Comparison of ENCODE assay signal across 1 cellular context in the genomic region with DNA sequence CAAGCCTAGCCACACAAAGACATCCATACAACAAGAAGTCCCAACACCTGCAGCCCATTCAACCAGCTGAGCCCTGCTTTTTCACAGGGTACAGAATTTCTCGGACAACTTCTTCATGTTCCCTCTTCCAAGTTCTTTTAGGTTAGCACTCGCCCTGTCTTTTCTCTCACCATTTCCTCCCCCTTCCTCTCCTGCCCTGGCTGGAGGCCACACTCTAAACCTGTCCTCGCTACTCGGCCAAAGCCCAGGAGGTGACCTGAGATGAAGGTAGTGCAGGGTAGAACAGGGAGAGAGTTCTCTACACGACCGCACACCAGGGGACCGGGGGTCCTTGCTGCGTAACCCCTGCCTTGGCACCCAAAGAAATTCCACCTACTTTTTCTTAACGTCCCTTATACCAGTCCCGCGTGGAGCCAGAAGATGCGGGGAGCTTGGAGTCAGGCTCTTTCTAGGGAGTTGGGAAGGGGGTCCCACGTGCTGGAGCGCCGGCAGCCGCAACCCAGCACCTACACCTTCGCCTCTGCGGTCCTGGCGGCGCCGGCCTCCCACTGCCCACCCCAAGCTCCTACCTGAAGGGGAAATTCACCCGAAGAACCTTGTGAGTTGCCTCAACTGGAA.
TF ChIP-seq lines count a peak whose summit lies in the region.

No MANE protein-coding gene starts in this region.

TF ChIP-seq in WTC11, 78 proteins besides CTCF, POLR2A, EP300 and RAD21 (continued from another document):
- TF ChIP-seq, protein P1, sequence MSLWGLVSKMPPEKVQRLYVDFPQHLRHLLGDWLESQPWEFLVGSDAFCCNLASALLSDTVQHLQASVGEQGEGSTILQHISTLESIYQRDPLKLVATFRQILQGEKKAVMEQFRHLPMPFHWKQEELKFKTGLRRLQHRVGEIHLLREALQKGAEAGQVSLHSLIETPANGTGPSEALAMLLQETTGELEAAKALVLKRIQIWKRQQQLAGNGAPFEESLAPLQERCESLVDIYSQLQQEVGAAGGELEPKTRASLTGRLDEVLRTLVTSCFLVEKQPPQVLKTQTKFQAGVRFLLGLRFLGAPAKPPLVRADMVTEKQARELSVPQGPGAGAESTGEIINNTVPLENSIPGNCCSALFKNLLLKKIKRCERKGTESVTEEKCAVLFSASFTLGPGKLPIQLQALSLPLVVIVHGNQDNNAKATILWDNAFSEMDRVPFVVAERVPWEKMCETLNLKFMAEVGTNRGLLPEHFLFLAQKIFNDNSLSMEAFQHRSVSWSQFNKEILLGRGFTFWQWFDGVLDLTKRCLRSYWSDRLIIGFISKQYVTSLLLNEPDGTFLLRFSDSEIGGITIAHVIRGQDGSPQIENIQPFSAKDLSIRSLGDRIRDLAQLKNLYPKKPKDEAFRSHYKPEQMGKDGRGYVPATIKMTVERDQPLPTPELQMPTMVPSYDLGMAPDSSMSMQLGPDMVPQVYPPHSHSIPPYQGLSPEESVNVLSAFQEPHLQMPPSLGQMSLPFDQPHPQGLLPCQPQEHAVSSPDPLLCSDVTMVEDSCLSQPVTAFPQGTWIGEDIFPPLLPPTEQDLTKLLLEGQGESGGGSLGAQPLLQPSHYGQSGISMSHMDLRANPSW (CRISPR knock-in tag; conservative IDR thresholded peaks at IDR 0.05; ENCODE audit: low read depth), result no peak
- TF ChIP-seq NFATC4 (CRISPR knock-in tag; IDR thresholded peaks at IDR 0.05) (no peak), TEAD4 (CRISPR knock-in tag; IDR thresholded peaks at IDR 0.05) (no peak), NR3C1 (CRISPR knock-in tag; conservative IDR thresholded peaks at IDR 0.05; ENCODE audit: low read depth) (no peak), RELA (CRISPR knock-in tag; IDR thresholded peaks at IDR 0.05; ENCODE audit: borderline replicate concordance) (no peak), TCF7 (CRISPR knock-in tag; IDR thresholded peaks at IDR 0.05; ENCODE audit: low read depth) (no peak), GTF2I (CRISPR knock-in tag; conservative IDR thresholded peaks at IDR 0.05) (no peak), ZBTB21 (CRISPR knock-in tag; IDR thresholded peaks at IDR 0.05; ENCODE audit: borderline replicate concordance) (no peak), FOXJ3 (CRISPR knock-in tag; IDR thresholded peaks at IDR 0.05; ENCODE audit: borderline replicate concordance) (no peak), ZNF138 (CRISPR knock-in tag; conservative IDR thresholded peaks at IDR 0.05) (no peak), CREM (CRISPR knock-in tag; IDR thresholded peaks at IDR 0.05) (no peak), NR1H2 (CRISPR knock-in tag; IDR thresholded peaks at IDR 0.05) (no peak)
- TF ChIP-seq, protein P2, sequence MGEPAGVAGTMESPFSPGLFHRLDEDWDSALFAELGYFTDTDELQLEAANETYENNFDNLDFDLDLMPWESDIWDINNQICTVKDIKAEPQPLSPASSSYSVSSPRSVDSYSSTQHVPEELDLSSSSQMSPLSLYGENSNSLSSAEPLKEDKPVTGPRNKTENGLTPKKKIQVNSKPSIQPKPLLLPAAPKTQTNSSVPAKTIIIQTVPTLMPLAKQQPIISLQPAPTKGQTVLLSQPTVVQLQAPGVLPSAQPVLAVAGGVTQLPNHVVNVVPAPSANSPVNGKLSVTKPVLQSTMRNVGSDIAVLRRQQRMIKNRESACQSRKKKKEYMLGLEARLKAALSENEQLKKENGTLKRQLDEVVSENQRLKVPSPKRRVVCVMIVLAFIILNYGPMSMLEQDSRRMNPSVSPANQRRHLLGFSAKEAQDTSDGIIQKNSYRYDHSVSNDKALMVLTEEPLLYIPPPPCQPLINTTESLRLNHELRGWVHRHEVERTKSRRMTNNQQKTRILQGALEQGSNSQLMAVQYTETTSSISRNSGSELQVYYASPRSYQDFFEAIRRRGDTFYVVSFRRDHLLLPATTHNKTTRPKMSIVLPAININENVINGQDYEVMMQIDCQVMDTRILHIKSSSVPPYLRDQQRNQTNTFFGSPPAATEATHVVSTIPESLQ (CRISPR knock-in tag; IDR thresholded peaks at IDR 0.05), result no peak
- TF ChIP-seq, protein P3, sequence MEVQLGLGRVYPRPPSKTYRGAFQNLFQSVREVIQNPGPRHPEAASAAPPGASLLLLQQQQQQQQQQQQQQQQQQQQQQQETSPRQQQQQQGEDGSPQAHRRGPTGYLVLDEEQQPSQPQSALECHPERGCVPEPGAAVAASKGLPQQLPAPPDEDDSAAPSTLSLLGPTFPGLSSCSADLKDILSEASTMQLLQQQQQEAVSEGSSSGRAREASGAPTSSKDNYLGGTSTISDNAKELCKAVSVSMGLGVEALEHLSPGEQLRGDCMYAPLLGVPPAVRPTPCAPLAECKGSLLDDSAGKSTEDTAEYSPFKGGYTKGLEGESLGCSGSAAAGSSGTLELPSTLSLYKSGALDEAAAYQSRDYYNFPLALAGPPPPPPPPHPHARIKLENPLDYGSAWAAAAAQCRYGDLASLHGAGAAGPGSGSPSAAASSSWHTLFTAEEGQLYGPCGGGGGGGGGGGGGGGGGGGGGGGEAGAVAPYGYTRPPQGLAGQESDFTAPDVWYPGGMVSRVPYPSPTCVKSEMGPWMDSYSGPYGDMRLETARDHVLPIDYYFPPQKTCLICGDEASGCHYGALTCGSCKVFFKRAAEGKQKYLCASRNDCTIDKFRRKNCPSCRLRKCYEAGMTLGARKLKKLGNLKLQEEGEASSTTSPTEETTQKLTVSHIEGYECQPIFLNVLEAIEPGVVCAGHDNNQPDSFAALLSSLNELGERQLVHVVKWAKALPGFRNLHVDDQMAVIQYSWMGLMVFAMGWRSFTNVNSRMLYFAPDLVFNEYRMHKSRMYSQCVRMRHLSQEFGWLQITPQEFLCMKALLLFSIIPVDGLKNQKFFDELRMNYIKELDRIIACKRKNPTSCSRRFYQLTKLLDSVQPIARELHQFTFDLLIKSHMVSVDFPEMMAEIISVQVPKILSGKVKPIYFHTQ (CRISPR knock-in tag; IDR thresholded peaks at IDR 0.05), result no peak
- TF ChIP-seq, protein P4, sequence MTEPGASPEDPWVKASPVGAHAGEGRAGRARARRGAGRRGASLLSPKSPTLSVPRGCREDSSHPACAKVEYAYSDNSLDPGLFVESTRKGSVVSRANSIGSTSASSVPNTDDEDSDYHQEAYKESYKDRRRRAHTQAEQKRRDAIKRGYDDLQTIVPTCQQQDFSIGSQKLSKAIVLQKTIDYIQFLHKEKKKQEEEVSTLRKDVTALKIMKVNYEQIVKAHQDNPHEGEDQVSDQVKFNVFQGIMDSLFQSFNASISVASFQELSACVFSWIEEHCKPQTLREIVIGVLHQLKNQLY (CRISPR knock-in tag; IDR thresholded peaks at IDR 0.05), result no peak
- TF ChIP-seq, protein P5, sequence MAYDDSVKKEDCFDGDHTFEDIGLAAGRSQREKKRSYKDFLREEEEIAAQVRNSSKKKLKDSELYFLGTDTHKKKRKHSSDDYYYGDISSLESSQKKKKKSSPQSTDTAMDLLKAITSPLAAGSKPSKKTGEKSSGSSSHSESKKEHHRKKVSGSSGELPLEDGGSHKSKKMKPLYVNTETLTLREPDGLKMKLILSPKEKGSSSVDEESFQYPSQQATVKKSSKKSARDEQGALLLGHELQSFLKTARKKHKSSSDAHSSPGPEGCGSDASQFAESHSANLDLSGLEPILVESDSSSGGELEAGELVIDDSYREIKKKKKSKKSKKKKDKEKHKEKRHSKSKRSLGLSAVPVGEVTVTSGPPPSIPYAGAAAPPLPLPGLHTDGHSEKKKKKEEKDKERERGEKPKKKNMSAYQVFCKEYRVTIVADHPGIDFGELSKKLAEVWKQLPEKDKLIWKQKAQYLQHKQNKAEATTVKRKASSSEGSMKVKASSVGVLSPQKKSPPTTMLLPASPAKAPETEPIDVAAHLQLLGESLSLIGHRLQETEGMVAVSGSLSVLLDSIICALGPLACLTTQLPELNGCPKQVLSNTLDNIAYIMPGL (CRISPR knock-in tag; IDR thresholded peaks at IDR 0.05), result no peak
- TF ChIP-seq, protein P6, sequence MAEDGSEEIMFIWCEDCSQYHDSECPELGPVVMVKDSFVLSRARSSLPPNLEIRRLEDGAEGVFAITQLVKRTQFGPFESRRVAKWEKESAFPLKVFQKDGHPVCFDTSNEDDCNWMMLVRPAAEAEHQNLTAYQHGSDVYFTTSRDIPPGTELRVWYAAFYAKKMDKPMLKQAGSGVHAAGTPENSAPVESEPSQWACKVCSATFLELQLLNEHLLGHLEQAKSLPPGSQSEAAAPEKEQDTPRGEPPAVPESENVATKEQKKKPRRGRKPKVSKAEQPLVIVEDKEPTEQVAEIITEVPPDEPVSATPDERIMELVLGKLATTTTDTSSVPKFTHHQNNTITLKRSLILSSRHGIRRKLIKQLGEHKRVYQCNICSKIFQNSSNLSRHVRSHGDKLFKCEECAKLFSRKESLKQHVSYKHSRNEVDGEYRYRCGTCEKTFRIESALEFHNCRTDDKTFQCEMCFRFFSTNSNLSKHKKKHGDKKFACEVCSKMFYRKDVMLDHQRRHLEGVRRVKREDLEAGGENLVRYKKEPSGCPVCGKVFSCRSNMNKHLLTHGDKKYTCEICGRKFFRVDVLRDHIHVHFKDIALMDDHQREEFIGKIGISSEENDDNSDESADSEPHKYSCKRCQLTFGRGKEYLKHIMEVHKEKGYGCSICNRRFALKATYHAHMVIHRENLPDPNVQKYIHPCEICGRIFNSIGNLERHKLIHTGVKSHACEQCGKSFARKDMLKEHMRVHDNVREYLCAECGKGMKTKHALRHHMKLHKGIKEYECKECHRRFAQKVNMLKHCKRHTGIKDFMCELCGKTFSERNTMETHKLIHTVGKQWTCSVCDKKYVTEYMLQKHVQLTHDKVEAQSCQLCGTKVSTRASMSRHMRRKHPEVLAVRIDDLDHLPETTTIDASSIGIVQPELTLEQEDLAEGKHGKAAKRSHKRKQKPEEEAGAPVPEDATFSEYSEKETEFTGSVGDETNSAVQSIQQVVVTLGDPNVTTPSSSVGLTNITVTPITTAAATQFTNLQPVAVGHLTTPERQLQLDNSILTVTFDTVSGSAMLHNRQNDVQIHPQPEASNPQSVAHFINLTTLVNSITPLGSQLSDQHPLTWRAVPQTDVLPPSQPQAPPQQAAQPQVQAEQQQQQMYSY (CRISPR knock-in tag; IDR thresholded peaks at IDR 0.05), result no peak
